In the genomic region with DNA sequence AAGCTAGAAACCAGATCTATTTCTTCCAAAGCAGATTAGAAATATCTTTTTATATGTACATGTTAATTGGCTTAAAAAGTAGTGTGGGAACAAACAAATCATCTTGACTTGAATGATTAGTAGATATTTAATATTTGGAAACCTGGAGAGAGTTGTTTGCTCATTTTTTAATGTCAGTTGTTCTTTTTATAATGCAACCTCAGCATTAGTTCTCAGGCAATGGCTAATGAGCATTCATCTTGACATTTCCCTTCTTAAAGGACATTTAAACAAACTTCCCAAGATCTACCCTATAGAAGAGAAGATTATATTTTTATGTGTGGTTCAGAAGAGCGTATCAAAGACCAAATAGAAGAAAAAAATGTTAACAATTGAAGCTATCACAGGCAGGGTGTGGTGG, we compare ENCODE assay signal across 1 cellular context.
TF ChIP-seq lines count a peak whose summit lies in the region.

No MANE protein-coding gene starts in this region.

TF ChIP-seq in HepG2, 621 proteins besides CTCF, POLR2A, EP300 and RAD21 (continued from another document):
- TF ChIP-seq ZUFSP (CRISPR knock-in tag; IDR thresholded peaks at IDR 0.05; ENCODE audit: borderline replicate concordance), result no peak
- TF ChIP-seq ZNF251 (CRISPR knock-in tag; IDR thresholded peaks at IDR 0.05), result no peak
- TF ChIP-seq HOXA3 (CRISPR knock-in tag; IDR thresholded peaks at IDR 0.05), result no peak
- TF ChIP-seq ZFP82 (CRISPR knock-in tag; IDR thresholded peaks at IDR 0.05; ENCODE audit: borderline replicate concordance), result no peak
- TF ChIP-seq MAFK (conservative IDR thresholded peaks at IDR 0.05 in 1 of 2, IDR thresholded peaks at IDR 0.05 in 1 of 2; ENCODE audit: low read length in 2 of 2), result peak; percentile 71 to 87
- TF ChIP-seq, protein P1, sequence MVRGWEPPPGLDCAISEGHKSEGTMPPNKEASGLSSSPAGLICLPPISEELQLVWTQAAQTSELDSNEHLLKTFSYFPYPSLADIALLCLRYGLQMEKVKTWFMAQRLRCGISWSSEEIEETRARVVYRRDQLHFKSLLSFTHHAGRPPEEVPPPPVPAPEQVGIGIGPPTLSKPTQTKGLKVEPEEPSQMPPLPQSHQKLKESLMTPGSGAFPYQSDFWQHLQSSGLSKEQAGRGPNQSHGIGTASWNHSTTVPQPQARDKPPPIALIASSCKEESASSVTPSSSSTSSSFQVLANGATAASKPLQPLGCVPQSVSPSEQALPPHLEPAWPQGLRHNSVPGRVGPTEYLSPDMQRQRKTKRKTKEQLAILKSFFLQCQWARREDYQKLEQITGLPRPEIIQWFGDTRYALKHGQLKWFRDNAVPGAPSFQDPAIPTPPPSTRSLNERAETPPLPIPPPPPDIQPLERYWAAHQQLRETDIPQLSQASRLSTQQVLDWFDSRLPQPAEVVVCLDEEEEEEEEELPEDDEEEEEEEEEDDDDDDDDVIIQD (CRISPR knock-in tag; IDR thresholded peaks at IDR 0.05; ENCODE audit: low read depth), result no peak
- TF ChIP-seq MAFF (IDR thresholded peaks at IDR 0.05; ENCODE audit: low read depth, low read length), result peak; percentile 76
